In genomic region chr1:110309768-110310167, GRCh38 we compare ENCODE assay signal across 14 cellular contexts. TPM values are rescaled to one million over a fixed set of nuclear protein-coding genes. Genes with fewer than 3 reads are reported as not detected.
DNase-seq lines count a peak whose midpoint lies in the region; ATAC-seq, FAIRE-seq and TF ChIP-seq lines count a peak whose summit lies in the region.
"Had no signal": no experiment of that assay in that cellular context is flagged by ENCODE, and none has a peak within 500 bp of the region (broad histone marks: within the 10 kb centered on the region; RNA-seq: fewer than 3 reads in every experiment).

No MANE protein-coding gene starts in this region.

- no peaks in the 10 kb centered on the region for H3K4me1 ChIP-seq in HEK293 (ENCODE audit: control insufficient read depth, insufficient read depth, low read length)
- peaks cover 7% of the 10 kb centered on the region for H3K4me1 ChIP-seq in colonic mucosa

- H3K9ac ChIP-seq in colonic mucosa (ENCODE audit: low read depth in 2 of 2, low read length in 2 of 2) = no peak overlapping the region

- H3K27me3 ChIP-seq in colonic mucosa = no peaks in the 10 kb centered on the region

- DNase-seq in AG08395 (ENCODE audit: low spot score) = peak; percentile 81
- DNase-seq in cardiac fibroblast (ENCODE audit: low read depth in 2 of 2) = peak; percentile 60 to 77
- no peak for DNase-seq in colonic mucosa
- no peak for DNase-seq in stimulated activated CD4-positive, alpha-beta T cell treated with anti-CD3 and anti-CD28 coated beads, Interleukin-2, amount 100 ng/mL, for 24 hours
- no peak for DNase-seq in D721Med (ENCODE audit: insufficient read length, low spot score)
- no peak for DNase-seq in Right ventricle myocardium superior
- DNase-seq: activated CD4-positive, CD25-positive, alpha-beta regulatory T cell treated with anti-CD3 and anti-CD28 coated beads, Interleukin-2, amount 50 U/mL, for 72 hours; DND-41; NCI-H2227 treated with DMSO at 0.1 percent for 48 hours; occipital lobe; PC-9 had no signal

- H3K27ac ChIP-seq in HEK293 (ENCODE audit: extremely low read depth, low read depth, low read length) (no peak overlapping the region), colonic mucosa (no peak overlapping the region)
- H3K27ac ChIP-seq: PC-9 had no signal

- FAIRE-seq in islet of Langerhans (lab: Jason Lieb, UNC) = peak; percentile 9
- FAIRE-seq in D721Med (lab: Jason Lieb, UNC) = no peak
- FAIRE-seq: HTR-8/SVneo had no signal

- TF ChIP-seq CTCF in HEK293 (tag by site-specific recombination; IDR thresholded peaks at IDR 0.05) (no peak), cardiac fibroblast (IDR thresholded peaks at IDR 0.05; ENCODE audit: low read depth, low read length) (no peak), colonic mucosa (IDR thresholded peaks at IDR 0.05) (no peak), D721Med (IDR thresholded peaks at IDR 0.05; ENCODE audit: insufficient read depth, missing control alignments) (no peak)

- ATAC-seq in Right ventricle myocardium superior (ENCODE audit: poor library complexity) = no peak

- CTCF ChIA-PET in HEK293 (lab: Yijun Ruan, JAX) = interaction anchor here (0.6 to 15.3 kb wide), 10 partner anchors 9 to 1720 kb away, joined by 3 to 662 read pairs (median 7); partner anchors contain the start of gene KCNC4

- H3K9me3 ChIP-seq in HEK293 (ENCODE audit: control insufficient read depth, insufficient read depth, low read depth, low read length) = no peaks in the 10 kb centered on the region
- H3K9me3 ChIP-seq in colonic mucosa = no peaks in the 10 kb centered on the region

- POLR2A ChIA-PET in HEK293 (lab: Yijun Ruan, JAX) = interaction anchor here (1.7 kb wide), 1 partner anchor 9 kb away, joined by 4 read pairs; no protein-coding TSS in a partner anchor

- H3K4me3 ChIP-seq in HEK293 (ENCODE audit: low read depth, low read length) = no peak overlapping the region
- no peak overlapping the region for H3K4me3 ChIP-seq in cardiac fibroblast (replicated peaks in 1 of 2; ENCODE audit: low read depth in 2 of 2, low read length in 2 of 2)
- no peak overlapping the region for H3K4me3 ChIP-seq in colonic mucosa
- H3K4me3 ChIP-seq: PC-9 had no signal

- intact Hi-C loops in colonic mucosa (cut with DNase I) (loop anchor here (5.0 kb wide), 1 partner anchor 143 kb away; the partner anchor contains the start of gene PROK1), Right ventricle myocardium superior (cut with DNase I) (no loop called here)

- H3K36me3 ChIP-seq in HEK293 (ENCODE audit: control insufficient read depth in 2 of 2, insufficient read depth in 1 of 2, low read length in 2 of 2) = no peaks in the 10 kb centered on the region
- no peaks in the 10 kb centered on the region for H3K36me3 ChIP-seq in colonic mucosa

TF ChIP-seq in HEK293, 187 proteins besides CTCF, POLR2A, EP300 and RAD21:
- 0 out of 2 replicates have a peak, but pooled peaks have one; percentile 21 for TF ChIP-seq SP7 (tag by site-specific recombination; IDR thresholded peaks at IDR 0.05)
- TF ChIP-seq ZNF133 (tag by site-specific recombination; IDR thresholded peaks at IDR 0.05) = no peak
TF ChIP-seq in HEK293: peak in this region for 1.

RNA-seq across cellular contexts. Expression of gene RBM15, which starts 29.4 kb away (rescaled TPM):
- 10 to 100 TPM; 24.1 to 35.9 TPM for total RNA-seq in colonic mucosa
- total RNA-seq in Right ventricle myocardium superior = 13.9 TPM

Comparison
In these comparisons a context has a peak if more than half of its experiments do, and no peak if none do; other contexts are left out.
1. DNase-seq: peak in AG08395 (single experiment) and cardiac fibroblast (2 of 2); none in colonic mucosa (single experiment), stimulated activated CD4-positive, alpha-beta T cell treated with anti-CD3 and anti-CD28 coated beads, Interleukin-2, amount 100 ng/mL, for 24 hours (0 of 2), D721Med (single experiment) and Right ventricle myocardium superior (single experiment).